15 cellular contexts compared by ENCODE assay signal in genomic region chr20:51182571-51182970, GRCh38.
DNase-seq lines count a peak whose midpoint lies in the region; ATAC-seq and TF ChIP-seq lines count a peak whose summit lies in the region.
"Had no signal": no experiment of that assay in that cellular context is flagged by ENCODE, and none has a peak within 500 bp of the region (broad histone marks: within the 10 kb centered on the region; RNA-seq: fewer than 3 reads in every experiment).

No MANE protein-coding gene starts in this region.

- no peak for ATAC-seq in stimulated activated effector memory CD8-positive, alpha-beta T cell treated with anti-CD3 and anti-CD28 coated beads, Interleukin-12 subunit alpha, Interleukin-12 subunit beta, amount 100 ng/mL, for 72 hours
- ATAC-seq: GM23338 had no signal

- peak; percentile 30 for DNase-seq in ELR (ENCODE audit: low read depth)
- peak; percentile 6 for DNase-seq in RPMI7951 (ENCODE audit: low read depth)
- DNase-seq in islet precursor cell = peak; percentile 10
- DNase-seq in substantia nigra (lab: John Stamatoyannopoulos, UW) = no peak
- no peak for DNase-seq in activated CD4-positive, alpha-beta T cell treated with anti-CD3 and anti-CD28 coated beads for 1 hour
- DNase-seq in prostate gland (ENCODE audit: low spot score) = no peak
- no peak for DNase-seq in stimulated activated effector memory CD8-positive, alpha-beta T cell treated with anti-CD3 and anti-CD28 coated beads, Interleukin-12 subunit alpha, Interleukin-12 subunit beta, amount 100 ng/mL, for 72 hours (ENCODE audit: low spot score in 2 of 2)
- DNase-seq: C1 segment of cervical spinal cord; CD4-positive, alpha-beta T cell; DMS79; GDM1; H7 had no signal

- H3K9me3 Mint-ChIP-seq in stimulated activated effector memory CD8-positive, alpha-beta T cell treated with anti-CD3 and anti-CD28 coated beads, Interleukin-12 subunit alpha, Interleukin-12 subunit beta, amount 100 ng/mL, for 72 hours = no peaks in the 10 kb centered on the region
- H3K9me3 Mint-ChIP-seq: CD4-positive, alpha-beta T cell; GM23338 had no signal

- no peaks in the 10 kb centered on the region for H3K27me3 ChIP-seq in prostate gland (replicated peaks; ENCODE audit: insufficient read depth)

- TF ChIP-seq CTCF in prostate gland (IDR thresholded peaks at IDR 0.05) = no peak

- no peak overlapping the region for H3K4me3 Mint-ChIP-seq in stimulated activated effector memory CD8-positive, alpha-beta T cell treated with anti-CD3 and anti-CD28 coated beads, Interleukin-12 subunit alpha, Interleukin-12 subunit beta, amount 100 ng/mL, for 72 hours
- H3K4me3 Mint-ChIP-seq: B cell; CD4-positive, alpha-beta T cell; GM23338 had no signal

- H3K27ac Mint-ChIP-seq in stimulated activated effector memory CD8-positive, alpha-beta T cell treated with anti-CD3 and anti-CD28 coated beads, Interleukin-12 subunit alpha, Interleukin-12 subunit beta, amount 100 ng/mL, for 72 hours = no peak overlapping the region
- H3K27ac Mint-ChIP-seq: B cell; CD4-positive, alpha-beta T cell; GM23338 had no signal

- intact Hi-C loops in prostate gland (cut with DNase I) = no loop called here

- 71% methylated on average over 6 of the region's 6 CpGs for WGBS in prostate gland

- H3K36me3 ChIP-seq in prostate gland = no peaks in the 10 kb centered on the region

- H3K4me1 Mint-ChIP-seq in stimulated activated effector memory CD8-positive, alpha-beta T cell treated with anti-CD3 and anti-CD28 coated beads, Interleukin-12 subunit alpha, Interleukin-12 subunit beta, amount 100 ng/mL, for 72 hours = no peaks in the 10 kb centered on the region
- H3K4me1 Mint-ChIP-seq: B cell had no signal

- H3K4me1 ChIP-seq in prostate gland (replicated peaks) = no peaks in the 10 kb centered on the region

- H3K36me3 Mint-ChIP-seq in stimulated activated effector memory CD8-positive, alpha-beta T cell treated with anti-CD3 and anti-CD28 coated beads, Interleukin-12 subunit alpha, Interleukin-12 subunit beta, amount 100 ng/mL, for 72 hours = no peaks in the 10 kb centered on the region

- no peak overlapping the region for H3K4me3 ChIP-seq in prostate gland
- H3K4me3 ChIP-seq: GM23338 had no signal

- peak overlapping the region; percentile 23 for H3K27ac ChIP-seq in substantia nigra (ENCODE audit: low read depth, low read length, poor library complexity, severe bottlenecking)
- no peak overlapping the region for H3K27ac ChIP-seq in prostate gland
- H3K27ac ChIP-seq: HL-60 had no signal

- no peaks in the 10 kb centered on the region for H3K9me3 ChIP-seq in prostate gland

- no peak for TF ChIP-seq POLR2A in prostate gland (IDR thresholded peaks at IDR 0.05)

Comparison
In these comparisons a context has a peak if more than half of its experiments do, and no peak if none do; other contexts are left out.
1. DNase-seq: peak in ELR (single experiment), RPMI7951 (single experiment) and islet precursor cell (single experiment); none in substantia nigra (0 of 49), activated CD4-positive, alpha-beta T cell treated with anti-CD3 and anti-CD28 coated beads for 1 hour (single experiment), prostate gland (single experiment) and stimulated activated effector memory CD8-positive, alpha-beta T cell treated with anti-CD3 and anti-CD28 coated beads, Interleukin-12 subunit alpha, Interleukin-12 subunit beta, amount 100 ng/mL, for 72 hours (0 of 2).